8 cellular contexts compared by ENCODE assay signal in the genomic region with DNA sequence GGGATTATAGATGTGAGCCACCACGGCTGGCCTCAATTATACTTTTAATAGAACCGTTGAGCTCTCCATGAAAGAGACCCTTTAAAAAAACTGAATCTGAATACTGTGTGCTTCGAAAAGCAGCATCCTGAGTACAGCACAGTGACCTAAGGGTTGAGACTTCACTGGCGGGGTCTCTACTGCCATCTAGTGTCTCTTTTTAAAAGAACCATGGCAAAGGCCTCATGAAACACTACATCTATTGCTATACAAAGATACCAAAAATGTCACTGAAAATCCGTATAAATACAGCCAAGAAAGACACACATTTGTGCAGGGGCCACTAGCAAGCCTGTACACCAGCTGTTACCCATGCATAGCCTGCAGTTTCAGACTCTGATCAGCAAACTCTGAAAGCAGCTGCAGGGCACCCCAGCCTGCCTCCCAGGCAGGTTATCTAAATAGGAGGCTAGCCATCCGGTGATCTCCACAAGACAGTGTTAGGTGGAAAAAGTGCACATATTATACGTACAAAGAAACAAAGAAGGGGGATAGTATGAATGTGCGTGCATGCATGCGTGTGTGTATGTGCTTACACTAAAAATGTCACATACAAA. TPM values are rescaled to one million over a fixed set of nuclear protein-coding genes. Genes with fewer than 3 reads are reported as not detected.
A peak's percentile ranks its signal among the peaks of the same experiment; 100 is the strongest.
DNase-seq lines count a peak whose midpoint lies in the region; ATAC-seq and TF ChIP-seq lines count a peak whose summit lies in the region.

No MANE protein-coding gene starts in this region.

- H3K9me3 Mint-ChIP-seq in CD4-positive, alpha-beta memory T cell, result no peaks in the 10 kb centered on the region

- POLR2A ChIA-PET in CD4-positive, alpha-beta memory T cell (lab: Charles Lee; ENCODE audit: partially characterized antibody), result interaction anchor here (1.2 to 2.1 kb wide), 4 partner anchors 49 to 347 kb away, joined by 3 to 10 read pairs (median 4); partner anchors contain the start of gene FAAP100

- peak overlapping the region in 4 of 7 donors; percentile 1 to 79 (median 55) for H3K27ac Mint-ChIP-seq in CD4-positive, alpha-beta memory T cell

- no peaks in the 10 kb centered on the region for H3K9me3 ChIP-seq in CD4-positive, alpha-beta memory T cell (ENCODE audit: control insufficient read depth in 1 of 2, low read length in 2 of 2)

- intact Hi-C loops in CD4-positive, alpha-beta memory T cell (cut with micrococcal nuclease), result loop anchor here (1.0 to 2.0 kb wide), 3 partner anchors 49 to 348 kb away; partner anchors contain the start of gene FAAP100

- H3K4me3 Mint-ChIP-seq in CD4-positive, alpha-beta memory T cell, result no peak overlapping the region

- no peak overlapping the region for H3K27ac ChIP-seq in CD4-positive, alpha-beta memory T cell (ENCODE audit: low read depth, low read length)

- no peaks in the 10 kb centered on the region for H3K27me3 ChIP-seq in CD4-positive, alpha-beta memory T cell (ENCODE audit: insufficient read depth, low read length)
- no peaks in the 10 kb centered on the region for H3K27me3 ChIP-seq in H7 (ENCODE audit: control insufficient read depth, insufficient read depth, low read length)

- H3K36me3 ChIP-seq in CD4-positive, alpha-beta memory T cell (ENCODE audit: insufficient read depth, low read length), result peaks cover 47% of the 10 kb centered on the region
- peaks cover 35% of the 10 kb centered on the region for H3K36me3 ChIP-seq in H7 (replicated peaks; ENCODE audit: control insufficient read depth, insufficient read depth, low read length)

- no peaks in the 10 kb centered on the region for H3K27me3 Mint-ChIP-seq in CD4-positive, alpha-beta memory T cell

- peaks cover 32 to 59% of the 10 kb centered on the region in 2 donors for H3K36me3 Mint-ChIP-seq in CD4-positive, alpha-beta memory T cell

- no peak overlapping the region for H3K4me3 ChIP-seq in CD4-positive, alpha-beta memory T cell (ENCODE audit: low read length in 2 of 2)
- H3K4me3 ChIP-seq in H7 (ENCODE audit: insufficient read depth, low read depth, low read length) (no peak overlapping the region), epithelial cell of esophagus (ENCODE audit: low read length) (no peak overlapping the region)

- H3K4me1 Mint-ChIP-seq in CD4-positive, alpha-beta memory T cell, result peaks cover 3 to 14% (median 7%) of the 10 kb centered on the region in 4 donors

- TF ChIP-seq CTCF in epithelial cell of esophagus (IDR thresholded peaks at IDR 0.05; ENCODE audit: insufficient read depth, low read depth, low read length, missing control alignments), result peak; percentile 84

- CTCF ChIA-PET in CD4-positive, alpha-beta memory T cell (lab: Charles Lee; ENCODE audit: partially characterized antibody), result interaction anchor here (0.6 to 3.3 kb wide), 28 partner anchors 9 to 459 kb away, joined by 3 to 42 read pairs (median 4); partner anchors contain the start of gene SLC38A10

- no peak for ATAC-seq in HG02610 (IDR thresholded peaks at IDR 0.05; ENCODE audit: unreplicated experiment)

- DNase-seq in CD4-positive, alpha-beta memory T cell, result peak in 4 of 5 donors; percentile 56 to 66 (median 61)
- peak; percentile 83 for DNase-seq in H7
- DNase-seq in NCI-H460 (ENCODE audit: extremely low read depth, low read depth), result peak; percentile 61
- peak; percentile 33 to 44 for DNase-seq in activated CD4-positive, alpha-beta T cell treated with anti-CD3 and anti-CD28 coated beads for 4 hours
- peak; percentile 75 for DNase-seq in epithelial cell of esophagus (ENCODE audit: low read depth)
- DNase-seq in mucosa of gallbladder (ENCODE audit: low spot score), result peak; percentile 38
- DNase-seq in ureter (ENCODE audit: low spot score), result peak; percentile 52

- no peaks in the 10 kb centered on the region for H3K4me1 ChIP-seq in CD4-positive, alpha-beta memory T cell (ENCODE audit: insufficient read depth, low read length)

RNA-seq across cellular contexts. Expression of gene NPLOC4, which starts 35.3 kb away (rescaled TPM):
- 100 to 1,000 TPM in 1 of 2 experiments, 10 to 100 TPM in 1; 91.0 to 105 TPM for total RNA-seq in CD4-positive, alpha-beta memory T cell
- polyA plus RNA-seq in CD4-positive, alpha-beta memory T cell, result 10 to 100 TPM; 61.1 to 70.6 TPM
- total RNA-seq in H7 (2014; rRNA removed; shearing (Covaris generic)), result 64.5 and 77.1 TPM in 2 replicates
- total RNA-seq in NCI-H460 (2014; rRNA removed; shearing (Covaris generic)), result 57.1 and 69.9 TPM in 2 replicates
- 122 and 150 TPM in 2 replicates for polyA plus RNA-seq in NCI-H460 (2014; cell fraction: nucleus; rRNA removed)
- total RNA-seq in mucosa of gallbladder, result 79.4 TPM
- 106 TPM for total RNA-seq in ureter

RNA-seq across cellular contexts. Expression of gene TSPAN10, which starts 35.4 kb away (rescaled TPM):
- total RNA-seq in CD4-positive, alpha-beta memory T cell, result 1 to 10 TPM; 1.1 to 1.2 TPM
- under 1 TPM; 0.10 to 0.24 TPM for polyA plus RNA-seq in CD4-positive, alpha-beta memory T cell
- 0.48 and 0.76 TPM in 2 replicates for total RNA-seq in H7 (2014; rRNA removed; shearing (Covaris generic))
- 0.42 and 0.49 TPM in 2 replicates for total RNA-seq in NCI-H460 (2014; rRNA removed; shearing (Covaris generic))
- 1.2 TPM in 1 of 2 replicates, not detected in the other for polyA plus RNA-seq in NCI-H460 (2014; cell fraction: nucleus; rRNA removed)
- total RNA-seq in mucosa of gallbladder, result 1.6 TPM
- total RNA-seq in ureter, result 2.5 TPM

RNA-seq across cellular contexts. Expression of gene FAAP100, which starts 49.5 kb away (rescaled TPM):
- total RNA-seq in CD4-positive, alpha-beta memory T cell, result 10 to 100 TPM; 51.0 to 56.0 TPM
- 10 to 100 TPM in 1 of 2 donors, 1 to 10 TPM in 1; 8.5 to 16.8 TPM for polyA plus RNA-seq in CD4-positive, alpha-beta memory T cell
- total RNA-seq in H7 (2014; rRNA removed; shearing (Covaris generic)), result 40.4 and 46.6 TPM in 2 replicates
- 13.0 and 15.4 TPM in 2 replicates for total RNA-seq in NCI-H460 (2014; rRNA removed; shearing (Covaris generic))
- 81.4 and 104 TPM in 2 replicates for polyA plus RNA-seq in NCI-H460 (2014; cell fraction: nucleus; rRNA removed)
- total RNA-seq in mucosa of gallbladder (37.0 TPM), ureter (37.1 TPM)

RNA-seq across cellular contexts. Expression of gene PDE6G, which starts 54.7 kb away (rescaled TPM):
- 1 to 10 TPM in 1 of 2 experiments, under 1 TPM in 1; 0.87 to 1.3 TPM for total RNA-seq in CD4-positive, alpha-beta memory T cell
- 1 to 10 TPM in 1 of 2 donors, under 1 TPM in 1; 0.83 to 1.2 TPM for polyA plus RNA-seq in CD4-positive, alpha-beta memory T cell
- 19.0 and 22.7 TPM in 2 replicates for total RNA-seq in H7 (2014; rRNA removed; shearing (Covaris generic))
- not detected in 2 replicates for total RNA-seq in NCI-H460 (2014; rRNA removed; shearing (Covaris generic))
- not detected in 2 replicates for polyA plus RNA-seq in NCI-H460 (2014; cell fraction: nucleus; rRNA removed)
- total RNA-seq in mucosa of gallbladder (0.32 TPM), ureter (not detected)
